12 cellular contexts compared by ENCODE assay signal in genomic region chr3:50607271-50608091, GRCh38. TPM values are rescaled to one million over a fixed set of nuclear protein-coding genes. Genes with fewer than 3 reads are reported as not detected.
DNase-seq lines count a peak whose midpoint lies in the region; ATAC-seq and TF ChIP-seq lines count a peak whose summit lies in the region.
"Had no signal": no experiment of that assay in that cellular context is flagged by ENCODE, and none has a peak within 500 bp of the region (broad histone marks: within the 10 kb centered on the region; RNA-seq: fewer than 3 reads in every experiment).

No MANE protein-coding gene starts in this region.

- H3K4me1 ChIP-seq in breast epithelium (peaks cover 29 to 76% of the 10 kb centered on the region in 2 donors), left lung (peaks cover 22 to 89% of the 10 kb centered on the region in 2 donors), suprapubic skin (peaks cover 94% of the 10 kb centered on the region)

- H3K27ac ChIP-seq in breast epithelium (peak overlapping the region; percentile 98 to 99), left lung (peak overlapping the region; percentile 94 to 98), suprapubic skin (no peak overlapping the region)

- BruUV-seq in MCF 10A (replicated peaks; lab: Mats Ljungman, UMichigan) = no TSS peak

- H3K36me3 ChIP-seq in breast epithelium (no peaks in the 10 kb centered on the region), left lung (peaks cover 0 to 63% of the 10 kb centered on the region in 2 donors), suprapubic skin (peaks cover 19% of the 10 kb centered on the region)

- WGBS in suprapubic skin = 78% methylated on average over 12 of the region's 29 CpGs

- H3K4me3 Mint-ChIP-seq in MCF 10A (ENCODE audit: unreplicated experiment) = no peak overlapping the region

- ATAC-seq in left lung = no peak
- ATAC-seq in GM18858 (IDR thresholded peaks at IDR 0.05; ENCODE audit: unreplicated experiment) = no peak
- ATAC-seq: HCT116 had no signal

- CTCF ChIA-PET in MCF 10A (lab: Yijun Ruan, JAX) = interaction anchor here (0.9 to 13.5 kb wide), 2 partner anchors 35 to 783 kb away, joined by 5 to 397 read pairs; partner anchors contain the start of genes C3orf18 and HEMK1

- TF ChIP-seq CTCF in breast epithelium (IDR thresholded peaks at IDR 0.05) (no peak), MCF 10A (IDR thresholded peaks at IDR 0.05; ENCODE audit: unreplicated experiment) (no peak), left lung (IDR thresholded peaks at IDR 0.05) (no peak), suprapubic skin (IDR thresholded peaks at IDR 0.05) (no peak)

- H3K27ac Mint-ChIP-seq in MCF 10A (ENCODE audit: low read depth, unreplicated experiment) = no peak overlapping the region

- POLR2A ChIA-PET in MCF 10A (lab: Yijun Ruan, JAX) = no interaction called here

- H3K36me3 Mint-ChIP-seq in MCF 10A (ENCODE audit: insufficient read depth, unreplicated experiment) = peaks cover 4% of the 10 kb centered on the region

- peaks cover 21% of the 10 kb centered on the region for H3K4me1 Mint-ChIP-seq in MCF 10A (ENCODE audit: insufficient read depth, unreplicated experiment)

- no peaks in the 10 kb centered on the region for H3K9me3 Mint-ChIP-seq in MCF 10A (ENCODE audit: unreplicated experiment)

- DNase-seq in breast epithelium (ENCODE audit: low spot score in 2 of 2) (peak; percentile 81), MCF 10A (ENCODE audit: unreplicated experiment) (no peak), left lung (peak in 1 of 2 donors; percentile 64), suprapubic skin (ENCODE audit: low spot score in 2 of 2) (no peak), DMS53 (lab: John Stamatoyannopoulos, UW) (no peak), NCI-H1048 (lab: John Stamatoyannopoulos, UW) (no peak)
- peak; percentile 81 for DNase-seq in activated CD8-positive, alpha-beta memory T cell treated with anti-CD3 and anti-CD28 coated beads, Interleukin-2, amount 50 U/mL, for 48 hours
- DNase-seq: activated CD4-positive, CD25-positive, alpha-beta regulatory T cell treated with anti-CD3 and anti-CD28 coated beads, Interleukin-2, amount 50 U/mL, for 72 hours; hippocampal formation; mesendoderm had no signal

- H3K27me3 ChIP-seq in breast epithelium = no peaks in the 10 kb centered on the region
- no peaks in the 10 kb centered on the region for H3K27me3 ChIP-seq in left lung
- no peaks in the 10 kb centered on the region for H3K27me3 ChIP-seq in suprapubic skin

- no peaks in the 10 kb centered on the region for H3K27me3 Mint-ChIP-seq in MCF 10A (ENCODE audit: insufficient read depth, unreplicated experiment)

- intact Hi-C loops in breast epithelium (cut with DNase I; ENCODE audit: low total_unique reads) = no loop called here
- intact Hi-C loops in MCF 10A (cut with micrococcal nuclease) = no loop called here
- intact Hi-C loops in left lung (cut with DNase I) = no loop called here

- H3K4me3 ChIP-seq in breast epithelium (peak overlapping the region in 1 of 3 donors; percentile 95), left lung (peak overlapping the region in 1 of 2 donors; percentile 73), suprapubic skin (peak overlapping the region; percentile 13)

- TF ChIP-seq POLR2A in breast epithelium (IDR thresholded peaks at IDR 0.05) (no peak), suprapubic skin (IDR thresholded peaks at IDR 0.05) (no peak)

- H3K9me3 ChIP-seq in breast epithelium (no peaks in the 10 kb centered on the region), left lung (no peaks in the 10 kb centered on the region), suprapubic skin (no peaks in the 10 kb centered on the region)

- no peak for TF ChIP-seq EP300 in suprapubic skin (IDR thresholded peaks at IDR 0.05)

RNA-seq across cellular contexts. Expression of gene CISH, which starts 4.1 kb away (rescaled TPM):
- total RNA-seq in breast epithelium (10 to 100 TPM in 2 of 3 donors, 1 to 10 TPM in 1; 5.4 to 29.6 (median 17.4) TPM), MCF 10A (2022) (0.26 and 0.59 TPM in 2 replicates), left lung (10 to 100 TPM; 42.5 to 55.2 TPM), suprapubic skin (10 to 100 TPM; 12.8 to 20.5 (median 14.7) TPM)

RNA-seq across cellular contexts. Expression of gene MAPKAPK3, which starts 9.5 kb away (rescaled TPM):
- total RNA-seq in breast epithelium = 10 to 100 TPM; 30.4 to 38.4 (median 30.8) TPM
- 53.9 and 54.4 TPM in 2 replicates for total RNA-seq in MCF 10A (2022)
- total RNA-seq in left lung = 100 to 1,000 TPM in 1 of 2 donors, 10 to 100 TPM in 1; 98.6 to 118 TPM
- total RNA-seq in suprapubic skin = 100 to 1,000 TPM in 2 of 4 donors, 10 to 100 TPM in 2; 71.5 to 120 (median 99.4) TPM

RNA-seq across cellular contexts. Expression of gene HEMK1, which starts 38.2 kb away (rescaled TPM):
- total RNA-seq in breast epithelium (10 to 100 TPM in 1 of 3 donors, 1 to 10 TPM in 2; 6.1 to 10.7 (median 9.2) TPM), MCF 10A (2022) (19.9 and 23.8 TPM in 2 replicates), left lung (10 to 100 TPM; 24.0 to 27.6 TPM), suprapubic skin (10 to 100 TPM in 1 of 4 donors, 1 to 10 TPM in 3; 3.8 to 10.6 (median 8.4) TPM)

RNA-seq across cellular contexts. Expression of gene C3orf18, which starts 39.9 kb away (rescaled TPM):
- total RNA-seq in breast epithelium = 10 to 100 TPM; 10.7 to 16.8 (median 15.1) TPM
- total RNA-seq in MCF 10A (2022) = 1.3 and 1.9 TPM in 2 replicates
- total RNA-seq in left lung = 1 to 10 TPM; 6.2 to 6.6 TPM
- total RNA-seq in suprapubic skin = 1 to 10 TPM; 1.3 to 3.7 (median 2.2) TPM

Comparison
In these comparisons a context has a peak if more than half of its experiments do, and no peak if none do; other contexts are left out.
1. DNase-seq: peak in breast epithelium (2 of 2) and activated CD8-positive, alpha-beta memory T cell treated with anti-CD3 and anti-CD28 coated beads, Interleukin-2, amount 50 U/mL, for 48 hours (single experiment); none in MCF 10A (single experiment), suprapubic skin (0 of 2), DMS53 (single experiment) and NCI-H1048 (single experiment).